ENCODE assay signal across 13 cellular contexts in the genomic region with DNA sequence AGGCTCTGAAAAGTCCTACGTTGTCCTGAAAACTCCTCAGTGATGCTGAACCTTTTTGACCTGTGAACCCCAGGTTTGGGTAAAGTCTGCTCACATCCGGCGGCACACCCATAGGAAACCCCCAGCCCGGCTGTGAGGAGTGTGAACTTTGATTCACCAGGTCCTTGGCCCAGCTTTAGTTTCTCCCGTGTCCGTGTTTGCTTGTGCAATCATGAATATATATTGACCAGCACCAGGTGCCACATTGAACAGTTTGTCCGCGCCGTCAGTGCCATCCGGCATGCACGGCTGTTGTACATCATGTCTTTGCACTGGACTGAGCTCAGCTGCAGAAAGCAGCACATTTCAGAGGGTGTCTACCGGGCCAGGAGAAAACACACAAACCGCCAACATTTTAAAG. TPM values are rescaled to one million over a fixed set of nuclear protein-coding genes. Genes with fewer than 3 reads are reported as not detected.
A peak's percentile ranks its signal among the peaks of the same experiment; 100 is the strongest.
DNase-seq lines count a peak whose midpoint lies in the region; ATAC-seq and TF ChIP-seq lines count a peak whose summit lies in the region.
"Had no signal": no experiment of that assay in that cellular context is flagged by ENCODE, and none has a peak within 500 bp of the region (broad histone marks: within the 10 kb centered on the region; RNA-seq: fewer than 3 reads in every experiment).

No MANE protein-coding gene starts in this region.

- H2AK5ac ChIP-seq in neuronal stem cell (ENCODE audit: low read depth, low read length): no peak overlapping the region

- H3K4me2 ChIP-seq in neuronal stem cell (ENCODE audit: insufficient read depth, low read length, poor library complexity, severe bottlenecking): no peak overlapping the region

- no peak overlapping the region for H4K91ac ChIP-seq in neuronal stem cell (ENCODE audit: low read depth, low read length, poor library complexity)

- TF ChIP-seq POLR2A in esophagus squamous epithelium (IDR thresholded peaks at IDR 0.05) (no peak), transverse colon (IDR thresholded peaks at IDR 0.05) (no peak)

- H3K27ac ChIP-seq in SK-N-MC: 0 out of 2 replicates have a peak overlapping the region, but pooled peaks have one; percentile 21
- peak overlapping the region; percentile 1 to 99 (median 66) for H3K27ac ChIP-seq in esophagus squamous epithelium
- no peak overlapping the region for H3K27ac ChIP-seq in neuronal stem cell (replicated peaks; ENCODE audit: low read length)
- peak overlapping the region; percentile 96 to 100 (median 98) for H3K27ac ChIP-seq in transverse colon

- H4K8ac ChIP-seq in neuronal stem cell (ENCODE audit: low read depth, low read length): no peak overlapping the region

- no peak for TF ChIP-seq EP300 in transverse colon (IDR thresholded peaks at IDR 0.05; ENCODE audit: low read depth)

- no peak overlapping the region for H2AFZ ChIP-seq in neuronal stem cell (ENCODE audit: low read length)

- intact Hi-C loops in esophagus squamous epithelium (cut with DNase I): no loop called here
- intact Hi-C loops in transverse colon (cut with DNase I; ENCODE audit: low total_unique reads): no loop called here

- 85 to 89% methylated on average over 7 to 12 of the region's 13 CpGs for WGBS in esophagus squamous epithelium, 2 donors
- WGBS in neuronal stem cell (ENCODE audit: extremely low coverage in 2 of 2, insufficient read length in 2 of 2, insufficient replicate concordance in 1 of 2), 2 donors: no CpG with 5 or more reads among the region's 13 CpGs
- WGBS in transverse colon (ENCODE audit: low coverage in 1 of 2), 2 donors: 74 to 81% methylated on average over 5 to 13 of the region's 13 CpGs

- H3K9ac ChIP-seq in SK-N-MC (ENCODE audit: insufficient read length) (no peak overlapping the region), neuronal stem cell (ENCODE audit: low read depth, low read length, poor library complexity) (no peak overlapping the region)

- H3K9me3 ChIP-seq in SK-N-MC (ENCODE audit: low read depth, low read length): no peaks in the 10 kb centered on the region
- no peaks in the 10 kb centered on the region for H3K9me3 ChIP-seq in esophagus squamous epithelium
- H3K9me3 ChIP-seq in neuronal stem cell (replicated peaks in 1 of 2; ENCODE audit: control insufficient read depth in 2 of 2, insufficient read depth in 1 of 2, low read depth in 1 of 2, low read length in 2 of 2): no peaks in the 10 kb centered on the region
- no peaks in the 10 kb centered on the region for H3K9me3 ChIP-seq in transverse colon

- DNase-seq in SK-N-MC (ENCODE audit: low read depth, low spot score): no peak
- no peak for DNase-seq in esophagus squamous epithelium (lab: John Stamatoyannopoulos, UW)
- no peak for DNase-seq in neuronal stem cell (ENCODE audit: low spot score)
- no peak for DNase-seq in transverse colon
- DNase-seq in hippocampal formation (lab: John Stamatoyannopoulos, UW): no peak
- no peak for DNase-seq in DMS79 (lab: John Stamatoyannopoulos, UW)
- DNase-seq: NCI-H1417 treated with DMSO at 0.1 percent for 48 hours, NCI-H2029, NCI-H2171 treated with DMSO at 0.1 percent for 48 hours, NCI-H510A, SIG-M5 had no signal

- peak overlapping the region; percentile 53 for H2BK5ac ChIP-seq in neuronal stem cell (ENCODE audit: low read length)

- H3K4me3 ChIP-seq in SK-N-MC (no peak overlapping the region), esophagus squamous epithelium (no peak overlapping the region), neuronal stem cell (ENCODE audit: low read length in 2 of 2) (peak overlapping the region in 1 of 2 donors; percentile 50), transverse colon (no peak overlapping the region)

- H3K4me1 ChIP-seq in esophagus squamous epithelium: peaks cover 15 to 85% (median 23%) of the 10 kb centered on the region in 3 donors
- H3K4me1 ChIP-seq in neuronal stem cell (ENCODE audit: control insufficient read depth in 2 of 2, insufficient read depth in 1 of 2, low read depth in 1 of 2, low read length in 2 of 2): no peaks in the 10 kb centered on the region
- peaks cover 0 to 39% (median 10%) of the 10 kb centered on the region in 4 donors for H3K4me1 ChIP-seq in transverse colon

- TF ChIP-seq CTCF in esophagus squamous epithelium (IDR thresholded peaks at IDR 0.05): no peak
- no peak for TF ChIP-seq CTCF in transverse colon (IDR thresholded peaks at IDR 0.05)

- H3K27me3 ChIP-seq in esophagus squamous epithelium: no peaks in the 10 kb centered on the region
- peaks cover 0 to 2% (median 0%) of the 10 kb centered on the region in 3 experiments for H3K27me3 ChIP-seq in neuronal stem cell (ENCODE audit: control insufficient read depth in 3 of 3, insufficient read depth in 3 of 3, low read depth in 1 of 3, low read length in 3 of 3)
- H3K27me3 ChIP-seq in transverse colon: no peaks in the 10 kb centered on the region

- no peak overlapping the region for H3K18ac ChIP-seq in neuronal stem cell (ENCODE audit: low read length)

- H3K23ac ChIP-seq in neuronal stem cell (ENCODE audit: low read depth, low read length, poor library complexity): no peak overlapping the region

- peaks cover 5% of the 10 kb centered on the region; the same call in 1 of the 2 replicates for H3K36me3 ChIP-seq in SK-N-MC (ENCODE audit: insufficient read depth, low read length)
- peaks cover 0 to 63% (median 0%) of the 10 kb centered on the region in 3 donors for H3K36me3 ChIP-seq in esophagus squamous epithelium
- H3K36me3 ChIP-seq in neuronal stem cell (replicated peaks in 1 of 2; ENCODE audit: control insufficient read depth in 2 of 2, insufficient read depth in 2 of 2, low read length in 2 of 2): no peaks in the 10 kb centered on the region
- no peaks in the 10 kb centered on the region for H3K36me3 ChIP-seq in transverse colon

- peak overlapping the region; percentile 10 for H2BK12ac ChIP-seq in neuronal stem cell (ENCODE audit: low read length)

- no peak overlapping the region for H3K4ac ChIP-seq in neuronal stem cell (ENCODE audit: low read length)

- H2BK15ac ChIP-seq in neuronal stem cell (ENCODE audit: low read length): no peak overlapping the region

- H3K14ac ChIP-seq in neuronal stem cell (ENCODE audit: low read length): no peak overlapping the region

- H3K79me1 ChIP-seq in neuronal stem cell (ENCODE audit: low read depth, low read length): no peaks in the 10 kb centered on the region

- no peak overlapping the region for H2BK120ac ChIP-seq in neuronal stem cell (ENCODE audit: low read depth, low read length)

- ATAC-seq in GM19035 (IDR thresholded peaks at IDR 0.05; ENCODE audit: unreplicated experiment): no peak
- ATAC-seq: Panc1 had no signal

- in situ Hi-C loops in transverse colon (cut with MboI; ENCODE audit: low pct_ligation_motif_present in 1 of 4, low pct_unique_long_range_greater_than_20kb in 1 of 4, low sequenced_read_pairs in 3 of 4): no loop called here

RNA-seq across cellular contexts. Expression of a gene that starts 45.3 kb away (rescaled TPM):
- total RNA-seq in esophagus squamous epithelium (10 to 100 TPM; 40.8 to 80.9 (median 61.0) TPM), transverse colon (100 to 1,000 TPM in 1 of 4 donors, 10 to 100 TPM in 3; 39.9 to 145 (median 68.1) TPM)
- polyA plus RNA-seq in neuronal stem cell (2013, experiment 1 of 2): 4.0 TPM
- polyA plus RNA-seq in neuronal stem cell (2013, experiment 2 of 2): 4.5 TPM
